ENCODE assay signal across 2 cellular contexts in the genomic region with DNA sequence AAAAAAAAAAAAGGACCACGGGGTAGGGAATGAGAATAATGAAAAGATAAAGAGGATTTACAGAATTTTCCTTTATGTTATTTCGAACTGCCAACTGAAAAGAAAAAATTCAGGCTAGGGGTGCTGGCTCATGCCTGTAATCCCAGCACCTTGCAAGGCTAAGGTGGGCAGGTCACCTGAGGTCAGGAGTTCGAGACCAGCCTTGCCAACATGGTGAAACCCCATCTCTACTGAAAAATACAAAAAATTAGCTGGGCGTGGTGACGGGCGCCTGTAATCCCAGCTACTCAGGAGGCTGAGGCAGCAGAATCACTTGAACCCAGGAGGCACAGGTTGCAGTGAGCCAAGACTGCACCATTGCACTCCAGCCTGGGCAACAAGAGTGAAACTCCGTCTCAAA. TPM values are rescaled to one million over a fixed set of nuclear protein-coding genes. Genes with fewer than 3 reads are reported as not detected.
"Had no signal": no experiment of that assay in that cellular context is flagged by ENCODE, and none has a peak within 500 bp of the region (broad histone marks: within the 10 kb centered on the region; RNA-seq: fewer than 3 reads in every experiment).

No MANE protein-coding gene starts in this region.

RNA-seq across cellular contexts. Expression of a gene that starts 27.3 kb away (rescaled TPM):
- total RNA-seq: gastrocnemius medialis, glomerular endothelial cell had no signal
